Comparison of ENCODE assay signal across 20 cellular contexts in the genomic region with DNA sequence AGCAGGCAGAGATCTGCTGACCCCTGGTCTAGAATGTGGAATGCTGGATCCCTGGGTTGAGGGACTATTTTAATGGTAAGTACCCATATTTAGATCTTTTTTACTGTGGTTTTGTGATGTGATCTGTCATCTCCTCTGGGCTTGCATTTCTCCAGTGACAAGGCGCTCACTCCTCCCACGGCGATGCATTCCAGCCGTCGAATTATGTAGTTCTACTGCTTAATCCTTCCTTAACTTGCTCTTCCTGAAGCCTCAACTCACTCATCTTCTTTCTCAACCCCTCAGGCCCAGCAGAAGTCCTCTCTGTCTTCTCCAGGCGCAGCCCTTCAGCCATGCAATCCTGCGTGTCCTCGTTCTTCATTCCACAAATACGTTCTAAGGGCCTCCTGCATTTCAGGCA.
"Had no signal": no experiment of that assay in that cellular context is flagged by ENCODE, and none has a peak within 500 bp of the region (broad histone marks: within the 10 kb centered on the region; RNA-seq: fewer than 3 reads in every experiment).

No MANE protein-coding gene starts in this region.

- H3K27ac Mint-ChIP-seq: natural killer cell treated with Interleukin-12 subunit alpha and Interleukin-12 subunit beta and Interleukin-15 and Interleukin-18, amount 100 ng/mL, for 72 hours had no signal

- H3K4me3 Mint-ChIP-seq: brain; natural killer cell treated with Interleukin-12 subunit alpha and Interleukin-12 subunit beta and Interleukin-15 and Interleukin-18, amount 100 ng/mL, for 72 hours; T-cell had no signal

- DNase-seq: activated CD4-positive, alpha-beta T cell treated with anti-CD3 and anti-CD28 coated beads for 1 hour; activated CD8-positive, alpha-beta memory T cell treated with anti-CD3 and anti-CD28 coated beads for 24 hours; activated naive CD4-positive, alpha-beta T cell treated with anti-CD3 and anti-CD28 coated beads, Interleukin-2, amount 50 U/mL, for 16 hours; amygdala; central memory CD4-positive, alpha-beta T cell; cortex of kidney; effector CD4-positive, alpha-beta T cell; foreskin fibroblast; glutamatergic neuron; hypothalamus; kidney glomerular epithelial cell; left ventricle myocardium superior; mesenchymal stem cell; stimulated activated CD4-positive, alpha-beta T cell treated with anti-CD3 and anti-CD28 coated beads, Interleukin-15, amount 100 ng/mL, for 24 hours; stimulated activated CD4-positive, alpha-beta T cell treated with anti-CD3 and anti-CD28 coated beads, Interleukin-4, amount 100 ng/mL, for 1 hour; stimulated activated naive CD8-positive, alpha-beta T cell treated with anti-CD3 and anti-CD28 coated beads, Interleukin-15, Interleukin-2, amounts not matched to agents 100 U/mL and 50 U/mL, for 24 hours; T-cell; T-helper 9 cell had no signal

- ATAC-seq: left ventricle myocardium superior; natural killer cell treated with Interleukin-12 subunit alpha and Interleukin-12 subunit beta and Interleukin-15 and Interleukin-18, amount 100 ng/mL, for 72 hours; stimulated activated naive CD8-positive, alpha-beta T cell treated with anti-CD3 and anti-CD28 coated beads, Interleukin-15, Interleukin-2, amounts not matched to agents 100 U/mL and 50 U/mL, for 24 hours; T-cell had no signal

- H3K27me3 Mint-ChIP-seq: natural killer cell treated with Interleukin-12 subunit alpha and Interleukin-12 subunit beta and Interleukin-15 and Interleukin-18, amount 100 ng/mL, for 72 hours; T-cell had no signal

- H3K36me3 Mint-ChIP-seq: natural killer cell treated with Interleukin-12 subunit alpha and Interleukin-12 subunit beta and Interleukin-15 and Interleukin-18, amount 100 ng/mL, for 72 hours had no signal

- H3K9me3 Mint-ChIP-seq: brain; natural killer cell treated with Interleukin-12 subunit alpha and Interleukin-12 subunit beta and Interleukin-15 and Interleukin-18, amount 100 ng/mL, for 72 hours; T-cell had no signal
